ENCODE assay signal across 12 cellular contexts in genomic region chr2:128408349-128409305, GRCh38.
DNase-seq lines count a peak whose midpoint lies in the region; ATAC-seq lines count a peak whose summit lies in the region.
"Had no signal": no experiment of that assay in that cellular context is flagged by ENCODE, and none has a peak within 500 bp of the region (broad histone marks: within the 10 kb centered on the region; RNA-seq: fewer than 3 reads in every experiment).

No MANE protein-coding gene starts in this region.

- no peak overlapping the region for H2BK120ac ChIP-seq in trophoblast cell (ENCODE audit: insufficient read depth, low read length, poor library complexity)

- H3K36me3 ChIP-seq in SJSA1: 0 out of 2 replicates have a peak, but pooled peaks cover 4% of the 10 kb centered on the region
- no peaks in the 10 kb centered on the region for H3K36me3 ChIP-seq in trophoblast cell (ENCODE audit: control insufficient read depth in 1 of 2, insufficient read depth in 2 of 2, low read length in 2 of 2)

- H3K9ac ChIP-seq in trophoblast cell (ENCODE audit: low read length): no peak overlapping the region

- no peak overlapping the region for H4K12ac ChIP-seq in trophoblast cell (ENCODE audit: low read depth, low read length)

- no peak overlapping the region for H3K14ac ChIP-seq in trophoblast cell (ENCODE audit: low read length)

- no peak overlapping the region for H2AFZ ChIP-seq in trophoblast cell (ENCODE audit: insufficient read depth, low read length, poor library complexity)

- H3K79me2 ChIP-seq in trophoblast cell (ENCODE audit: control insufficient read depth, insufficient read depth, low read length, poor library complexity): no peaks in the 10 kb centered on the region

- ATAC-seq in HG03342 (IDR thresholded peaks at IDR 0.05; ENCODE audit: unreplicated experiment): no peak
- ATAC-seq: activated T-cell treated with anti-CD3 and anti-CD28 coated beads, Interleukin-2, amount 50 U/mL, for 4 hours had no signal

- peak overlapping the region; percentile 16 for H4K91ac ChIP-seq in trophoblast cell (ENCODE audit: low read depth, low read length)

- H3K79me1 ChIP-seq in trophoblast cell (ENCODE audit: low read length): no peaks in the 10 kb centered on the region

- no CpG with 5 or more reads among the region's 17 CpGs for WGBS in trophoblast cell (ENCODE audit: extremely low coverage, insufficient coverage, insufficient read length)

- no peak overlapping the region for H4K8ac ChIP-seq in trophoblast cell (ENCODE audit: low read depth, low read length)

- H2BK5ac ChIP-seq in trophoblast cell (ENCODE audit: low read depth, low read length, poor library complexity): no peak overlapping the region

- peaks cover 25% of the 10 kb centered on the region for H3K4me1 ChIP-seq in SJSA1 (replicated peaks)
- peaks cover 9 to 11% of the 10 kb centered on the region in 2 experiments for H3K4me1 ChIP-seq in trophoblast cell (ENCODE audit: control insufficient read depth in 1 of 2, insufficient read depth in 2 of 2, low read length in 2 of 2)

- H3K23ac ChIP-seq in trophoblast cell (ENCODE audit: low read length): no peak overlapping the region

- no peak overlapping the region for H3K18ac ChIP-seq in trophoblast cell (ENCODE audit: low read length)

- DNase-seq in EL (peak; percentile 85), SJSA1 (ENCODE audit: low read depth in 1 of 2, low spot score in 2 of 2) (peak; percentile 69), fibroblast of peridontal ligament (ENCODE audit: extremely low read depth) (peak; percentile 82), trophoblast cell (no peak), NCI-H2081 (lab: John Stamatoyannopoulos, UW) (no peak)
- DNase-seq in stimulated activated CD4-positive, alpha-beta T cell treated with anti-CD3 and anti-CD28 coated beads, Interleukin-15, amount 100 ng/mL, for 24 hours: no peak
- DNase-seq in stimulated activated CD4-positive, alpha-beta T cell treated with anti-CD3 and anti-CD28 coated beads, Interleukin-4, amount 100 ng/mL, for 1 hour: no peak
- DNase-seq: activated T-cell treated with anti-CD3 and anti-CD28 coated beads, Interleukin-2, amount 50 U/mL, for 4 hours; Karpas-422; midbrain; NCI-H82 had no signal

- H2AK5ac ChIP-seq in trophoblast cell (ENCODE audit: low read length): no peak overlapping the region

- H3K27ac ChIP-seq in SJSA1: peak overlapping the region; percentile 73
- H3K27ac ChIP-seq in trophoblast cell (ENCODE audit: low read depth, low read length): no peak overlapping the region

- no peak overlapping the region for H3K4me3 ChIP-seq in SJSA1
- no peak overlapping the region for H3K4me3 ChIP-seq in trophoblast cell (ENCODE audit: low read depth, low read length)

- H3K27me3 ChIP-seq in SJSA1 (replicated peaks): no peaks in the 10 kb centered on the region
- H3K27me3 ChIP-seq in trophoblast cell (ENCODE audit: insufficient read depth, low read length): no peaks in the 10 kb centered on the region

- H3K4me2 ChIP-seq in trophoblast cell (ENCODE audit: low read length): no peak overlapping the region

- H3K9me3 ChIP-seq in SJSA1 (replicated peaks) (no peaks in the 10 kb centered on the region), trophoblast cell (ENCODE audit: insufficient read depth, low read depth, low read length) (peaks cover 1% of the 10 kb centered on the region)

- no peak overlapping the region for H2BK12ac ChIP-seq in trophoblast cell (ENCODE audit: low read length)

- no peak overlapping the region for H3K4ac ChIP-seq in trophoblast cell (ENCODE audit: low read depth, low read length)

Comparison
In these comparisons a context has a peak if more than half of its experiments do, and no peak if none do; other contexts are left out.
1. DNase-seq: peak in EL (single experiment), SJSA1 (2 of 2) and fibroblast of peridontal ligament (single experiment); none in trophoblast cell (0 of 2), stimulated activated CD4-positive, alpha-beta T cell treated with anti-CD3 and anti-CD28 coated beads, Interleukin-15, amount 100 ng/mL, for 24 hours (single experiment), stimulated activated CD4-positive, alpha-beta T cell treated with anti-CD3 and anti-CD28 coated beads, Interleukin-4, amount 100 ng/mL, for 1 hour (single experiment) and NCI-H2081 (0 of 2).